ENCODE assay signal across 22 cellular contexts in the genomic region with DNA sequence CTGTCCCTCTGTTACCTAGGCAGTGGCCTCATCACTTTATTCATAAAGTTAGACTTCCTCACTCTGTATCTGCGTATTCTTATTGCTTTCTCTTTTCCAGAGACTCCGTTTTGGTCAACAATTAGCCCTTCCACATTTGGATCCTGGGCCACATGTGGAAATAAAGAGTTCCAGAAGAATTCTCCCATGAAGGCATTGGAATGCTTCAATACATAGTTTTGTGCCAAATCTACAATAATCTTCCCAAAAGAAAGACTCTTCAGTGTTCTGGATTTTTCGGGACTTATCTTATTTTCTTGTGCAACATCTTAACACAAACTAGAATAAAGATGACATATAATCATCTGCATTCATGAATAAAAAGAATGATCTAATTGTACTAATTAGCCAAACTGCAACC.
"Had no signal": no experiment of that assay in that cellular context is flagged by ENCODE, and none has a peak within 500 bp of the region (broad histone marks: within the 10 kb centered on the region; RNA-seq: fewer than 3 reads in every experiment).

No MANE protein-coding gene starts in this region.

- H3K4me1 ChIP-seq: colonic mucosa, left lung, lower lobe of right lung, pancreas, thyroid gland, vagina had no signal

- H2AFZ ChIP-seq: hepatocyte had no signal

- H3K9me3 ChIP-seq: colonic mucosa, esophagus squamous epithelium, left lung, lower lobe of right lung, neutrophil, pancreas, stomach, thyroid gland, vagina had no signal

- H3K4me3 ChIP-seq: colonic mucosa, esophagus squamous epithelium, hepatocyte, left lung, lower lobe of right lung, pancreas, smooth muscle cell, stomach, thyroid gland, vagina had no signal

- ATAC-seq: left lung, lower lobe of right lung, natural killer cell, pancreas had no signal

- H3K36me3 ChIP-seq: colonic mucosa, esophagus squamous epithelium, left lung, lower lobe of right lung, neutrophil, pancreas, stomach, thyroid gland, vagina had no signal

- H3K27me3 ChIP-seq: colonic mucosa, esophagus squamous epithelium, hepatocyte, left lung, neutrophil, pancreas, stomach, thyroid gland, vagina had no signal

- H3K4me2 ChIP-seq: hepatocyte, smooth muscle cell had no signal

- H3K27ac ChIP-seq: colonic mucosa, esophagus squamous epithelium, hepatocyte, left lung, lower lobe of right lung, neutrophil, pancreas, stomach, thyroid gland, vagina had no signal

- DNase-seq: colonic mucosa; effector memory CD4-positive, alpha-beta T cell; erythroblast; esophagus squamous epithelium; head of caudate nucleus; left cardiac atrium; left lung; lower lobe of right lung; natural killer cell; pancreas; retina; stimulated activated CD4-positive, alpha-beta T cell treated with anti-CD3 and anti-CD28 coated beads, Interleukin-12 subunit alpha, Interleukin-12 subunit beta, amount 100 ng/mL, for 4 hours; stimulated activated CD4-positive, alpha-beta T cell treated with anti-CD3 and anti-CD28 coated beads, Interleukin-1b, Interleukin-23, amount 100 ng/mL, for 48 hours; stimulated activated CD4-positive, alpha-beta T cell treated with anti-CD3 and anti-CD28 coated beads, Interleukin-4, amount 100 ng/mL, for 1 hour; stimulated activated naive CD4-positive, alpha-beta T cell treated with Interleukin-2 at 50 U/mL for 16 hours; stomach; thyroid gland; trophoblast cell had no signal

- H3K79me2 ChIP-seq: hepatocyte had no signal
